ENCODE assay signal across 8 cellular contexts in genomic region chr10:100373298-100374136, GRCh38. TPM values are rescaled to one million over a fixed set of nuclear protein-coding genes. Genes with fewer than 3 reads are reported as not detected.
DNase-seq lines count a peak whose midpoint lies in the region; ATAC-seq and TF ChIP-seq lines count a peak whose summit lies in the region.

No MANE protein-coding gene starts in this region.

- DNase-seq in NCI-H146 (lab: John Stamatoyannopoulos, UW) (peak; percentile 99), T-cell (peak; percentile 54 to 91 (median 78)), amygdala (lab: John Stamatoyannopoulos, UW) (peak; percentile 80 to 100 (median 98)), left ventricle myocardium superior (peak; percentile 96), progenitor cell of endocrine pancreas (ENCODE audit: low spot score, unreplicated experiment) (peak; percentile 92), ureter (ENCODE audit: low spot score) (peak; percentile 97)

- H3K4me3 Mint-ChIP-seq in T-cell (no peak overlapping the region), progenitor cell of endocrine pancreas (ENCODE audit: low read depth) (no peak overlapping the region)

- H3K27ac Mint-ChIP-seq in T-cell (no peak overlapping the region), progenitor cell of endocrine pancreas (no peak overlapping the region)

- TF ChIP-seq CTCF in progenitor cell of endocrine pancreas (IDR thresholded peaks at IDR 0.05; ENCODE audit: unreplicated experiment): no peak

- peak; percentile 94 for ATAC-seq in HG02870 (IDR thresholded peaks at IDR 0.05; ENCODE audit: unreplicated experiment)
- peak; percentile 81 to 86 (median 84) for ATAC-seq in T-cell (replicated peaks in 1 of 4)
- peak; percentile 98 for ATAC-seq in left ventricle myocardium superior

- intact Hi-C loops in left ventricle myocardium superior (cut with micrococcal nuclease): no loop called here

- peak; percentile 79 for TF ChIP-seq POLR2A in GM15510 (IDR thresholded peaks at IDR 0.05; ENCODE audit: borderline replicate concordance, extremely low read depth, insufficient read length)

- CTCF ChIA-PET in T-cell (lab: Charles Lee): interaction anchor here in 1 of 2 donors (0.5 to 1.6 kb wide), 9 partner anchors 27 to 162 kb away, joined by 3 to 11 read pairs (median 5); partner anchors contain the start of genes HIF1AN and SCD

- no peaks in the 10 kb centered on the region for H3K36me3 Mint-ChIP-seq in T-cell
- no peaks in the 10 kb centered on the region for H3K36me3 Mint-ChIP-seq in progenitor cell of endocrine pancreas (ENCODE audit: insufficient read depth)

- H3K4me1 Mint-ChIP-seq in T-cell (peaks cover 19 to 21% (median 20%) of the 10 kb centered on the region in 3 donors), progenitor cell of endocrine pancreas (ENCODE audit: low read depth) (peaks cover 22% of the 10 kb centered on the region)

- H3K9me3 Mint-ChIP-seq in T-cell: no peaks in the 10 kb centered on the region
- no peaks in the 10 kb centered on the region for H3K9me3 Mint-ChIP-seq in progenitor cell of endocrine pancreas (ENCODE audit: low read depth)

- H3K27me3 Mint-ChIP-seq in T-cell (no peaks in the 10 kb centered on the region), progenitor cell of endocrine pancreas (no peaks in the 10 kb centered on the region)

- POLR2A ChIA-PET in T-cell (lab: Charles Lee): interaction anchor here (0.6 to 1.2 kb wide), 7 partner anchors 25 to 165 kb away, joined by 3 to 8 read pairs (median 4); partner anchors contain the start of genes HIF1AN (in 1 of the 2) and SCD (in 1 of the 2)

RNA-seq across cellular contexts. Expression of gene SCD, which starts 26.5 kb away (rescaled TPM):
- total RNA-seq in T-cell: 1 to 10 TPM; 2.1 to 5.7 (median 4.7) TPM
- 13.2 TPM for total RNA-seq in left ventricle myocardium superior
- total RNA-seq in progenitor cell of endocrine pancreas: 281 and 309 TPM in 2 replicates
- total RNA-seq in ureter: 45.8 TPM

RNA-seq across cellular contexts. Expression of gene PKD2L1, which starts 43.5 kb away (rescaled TPM):
- total RNA-seq in T-cell (not detected), left ventricle myocardium superior (not detected), progenitor cell of endocrine pancreas (0.38 TPM in 1 of 2 replicates, not detected in the other), ureter (0.16 TPM)

Comparison
In these comparisons a context has a peak if more than half of its experiments do, and no peak if none do; other contexts are left out.
1. Peak in every context shown above with its lines: DNase-seq and ATAC-seq.